In genomic region chr5:115796656-115797055, GRCh38 we compare ENCODE assay signal across 18 cellular contexts. TPM values are rescaled to one million over a fixed set of nuclear protein-coding genes. Genes with fewer than 3 reads are reported as not detected.
A peak's percentile ranks its signal among the peaks of the same experiment; 100 is the strongest.
DNase-seq lines count a peak whose midpoint lies in the region; ATAC-seq lines count a peak whose summit lies in the region.
"Had no signal": no experiment of that assay in that cellular context is flagged by ENCODE, and none has a peak within 500 bp of the region (broad histone marks: within the 10 kb centered on the region; RNA-seq: fewer than 3 reads in every experiment).

No MANE protein-coding gene starts in this region.

- H3K27ac Mint-ChIP-seq in stimulated activated naive B cell treated with anti-CD40 and anti-IgM and Interleukin-4, amounts not matched to agents 10 μg/mL and 1 μg/mL and 100 μg/mL, for 72 hours: peak overlapping the region; percentile 28
- H3K27ac Mint-ChIP-seq: B cell; CD4-positive, CD25-positive, alpha-beta regulatory T cell; CD8-positive, alpha-beta memory T cell; H9 had no signal

- no peak overlapping the region for H3K4me3 Mint-ChIP-seq in stimulated activated naive B cell treated with anti-CD40 and anti-IgM and Interleukin-4, amounts not matched to agents 10 μg/mL and 1 μg/mL and 100 μg/mL, for 72 hours
- H3K4me3 Mint-ChIP-seq: B cell; CD4-positive, CD25-positive, alpha-beta regulatory T cell; CD8-positive, alpha-beta memory T cell; H9 had no signal

- H3K9me3 Mint-ChIP-seq in stimulated activated naive B cell treated with anti-CD40 and anti-IgM and Interleukin-4, amounts not matched to agents 10 μg/mL and 1 μg/mL and 100 μg/mL, for 72 hours: no peaks in the 10 kb centered on the region
- H3K9me3 Mint-ChIP-seq: CD4-positive, CD25-positive, alpha-beta regulatory T cell; CD8-positive, alpha-beta memory T cell; H9 had no signal

- DNase-seq in DMS 273 (lab: John Stamatoyannopoulos, UW; ENCODE audit: unreplicated experiment): peak; percentile 16
- DNase-seq in NCI-H2171 treated with DMSO at 0.1 percent for 48 hours (lab: John Stamatoyannopoulos, UW): peak; percentile 57
- DNase-seq in left lobe of liver (ENCODE audit: low spot score): peak; percentile 76
- DNase-seq in stimulated activated naive B cell treated with anti-CD40 and anti-IgM and Interleukin-4, amounts not matched to agents 10 μg/mL and 1 μg/mL and 100 μg/mL, for 72 hours: no peak
- DNase-seq in amygdala (lab: John Stamatoyannopoulos, UW): no peak
- no peak for DNase-seq in H4 (ENCODE audit: low spot score)
- no peak for DNase-seq in sciatic nerve (ENCODE audit: low spot score)
- DNase-seq: CD4-positive, CD25-positive, alpha-beta regulatory T cell; CD8-positive, alpha-beta memory T cell; COR-L47; DMS153; DMS79; GDM1; GOT3; H9 had no signal

- no peaks in the 10 kb centered on the region for H3K4me1 Mint-ChIP-seq in stimulated activated naive B cell treated with anti-CD40 and anti-IgM and Interleukin-4, amounts not matched to agents 10 μg/mL and 1 μg/mL and 100 μg/mL, for 72 hours
- H3K4me1 Mint-ChIP-seq: B cell; CD4-positive, CD25-positive, alpha-beta regulatory T cell; CD8-positive, alpha-beta memory T cell; H9 had no signal

- H3K36me3 Mint-ChIP-seq in stimulated activated naive B cell treated with anti-CD40 and anti-IgM and Interleukin-4, amounts not matched to agents 10 μg/mL and 1 μg/mL and 100 μg/mL, for 72 hours: no peaks in the 10 kb centered on the region
- H3K36me3 Mint-ChIP-seq: CD4-positive, CD25-positive, alpha-beta regulatory T cell; CD8-positive, alpha-beta memory T cell had no signal

- intact Hi-C loops in sciatic nerve (cut with DNase I): no loop called here

- H3K27me3 Mint-ChIP-seq in stimulated activated naive B cell treated with anti-CD40 and anti-IgM and Interleukin-4, amounts not matched to agents 10 μg/mL and 1 μg/mL and 100 μg/mL, for 72 hours: peaks cover 16 to 49% of the 10 kb centered on the region in 2 donors

- ATAC-seq in left lobe of liver (peak; percentile 74), sciatic nerve (no peak)
- ATAC-seq in stimulated activated naive B cell treated with anti-CD40 and anti-IgM and Interleukin-4, amounts not matched to agents 10 μg/mL and 1 μg/mL and 100 μg/mL, for 72 hours (replicated peaks): no peak

RNA-seq across cellular contexts. Expression of gene CDO1, which starts 19.8 kb away (rescaled TPM):
- total RNA-seq in left lobe of liver: 130 TPM
- 0.74 and 1.3 TPM in 2 replicates for total RNA-seq in H4 (2014; rRNA removed; shearing (Covaris generic))
- 72.8 TPM for total RNA-seq in sciatic nerve
- total RNA-seq: A172, B cell, HT-29 had no signal

RNA-seq across cellular contexts. Expression of gene ATG12, which starts 44.7 kb away (rescaled TPM):
- total RNA-seq in left lobe of liver (17.0 TPM), sciatic nerve (44.6 TPM)
- total RNA-seq in H4 (2014; rRNA removed; shearing (Covaris generic)): 63.5 and 76.1 TPM in 2 replicates

RNA-seq across cellular contexts. Expression of gene AP3S1, which starts 45.1 kb away (rescaled TPM):
- total RNA-seq in left lobe of liver: 36.6 TPM
- 136 and 195 TPM in 2 replicates for total RNA-seq in H4 (2014; rRNA removed; shearing (Covaris generic))
- 106 TPM for total RNA-seq in sciatic nerve

Comparison
In these comparisons a context has a peak if more than half of its experiments do, and no peak if none do; other contexts are left out.
1. DNase-seq: peak in DMS 273 (single experiment), NCI-H2171 treated with DMSO at 0.1 percent for 48 hours (single experiment) and left lobe of liver (single experiment); none in stimulated activated naive B cell treated with anti-CD40 and anti-IgM and Interleukin-4, amounts not matched to agents 10 μg/mL and 1 μg/mL and 100 μg/mL, for 72 hours (single experiment), amygdala (0 of 56), H4 (single experiment) and sciatic nerve (single experiment).
2. RNA of gene CDO1, which starts 19.8 kb away (total RNA-seq): 130 TPM in left lobe of liver (single experiment) and 72.8 TPM in sciatic nerve (single experiment); 0.74 to 1.3 TPM in H4; every median in the first group is over 10 times any median in the second.